In genomic region chr22:41286639-41287091, GRCh38 we compare ENCODE assay signal across 8 cellular contexts. TPM values are rescaled to one million over a fixed set of nuclear protein-coding genes. Genes with fewer than 3 reads are reported as not detected.
DNase-seq lines count a peak whose midpoint lies in the region; FAIRE-seq and TF ChIP-seq lines count a peak whose summit lies in the region.

No MANE protein-coding gene starts in this region.

- H4K8ac ChIP-seq in H1 (ENCODE audit: extremely low read depth, insufficient read depth, low read length), result no peak overlapping the region

- H2AFZ ChIP-seq in GM23248, result peak overlapping the region; percentile 96
- peak overlapping the region; percentile 6; the same call in 1 of the 2 replicates for H2AFZ ChIP-seq in H1 (ENCODE audit: low read length)

- peak overlapping the region; percentile 41 for H2BK5ac ChIP-seq in H1 (ENCODE audit: low read depth, low read length)

- POLR2A ChIA-PET in H1 (lab: Charles Lee; ENCODE audit: partially characterized antibody), result interaction anchor here (0.6 to 4.5 kb wide), 19 partner anchors 11 to 303 kb away, joined by 3 to 24 read pairs (median 4); partner anchors contain the start of genes PMM1, TEF, TOB2 and ZC3H7B

- H3K9ac ChIP-seq in ES-I3 (ENCODE audit: low read depth, low read length) (peak overlapping the region; percentile 67; the same call in 1 of the 2 replicates), GM23248 (peak overlapping the region; percentile 76), H1 (replicated peaks in 1 of 4; ENCODE audit: extremely low read depth in 1 of 4, low read depth in 3 of 4, low read length in 3 of 4) (peak overlapping the region in 2 of 4 experiments; percentile 38 to 42; a peak in 3 of 7 replicates)

- H2BK20ac ChIP-seq in H1 (ENCODE audit: low read length), result no peak overlapping the region

- peak overlapping the region; percentile 11; the same call in 1 of the 2 replicates for H3K18ac ChIP-seq in H1 (ENCODE audit: extremely low read depth, low read length)

- H3K4me2 ChIP-seq in GM23248 (ENCODE audit: unreplicated experiment) (peak overlapping the region; percentile 98), H1 (ENCODE audit: insufficient read depth in 1 of 2, low read depth in 2 of 2, low read length in 2 of 2) (peak overlapping the region; percentile 62 to 74)

- peak overlapping the region; percentile 21 for H2BK120ac ChIP-seq in H1 (replicated peaks; ENCODE audit: low read depth, low read length)

- H3K79me1 ChIP-seq in H1 (ENCODE audit: low read depth, low read length), result peaks cover 7% of the 10 kb centered on the region; the same call in 1 of the 2 replicates

- no peak for TF ChIP-seq POLR2A in H1 (IDR thresholded peaks at IDR 0.05; ENCODE audit: control extremely low read depth in 1 of 2, low read depth in 2 of 2, low read length in 2 of 2)

- H3K27me3 ChIP-seq in GM23248 (replicated peaks; ENCODE audit: insufficient read depth), result no peaks in the 10 kb centered on the region
- no peaks in the 10 kb centered on the region for H3K27me3 ChIP-seq in MG63
- no peaks in the 10 kb centered on the region for H3K27me3 ChIP-seq in H1 (replicated peaks in 1 of 4; ENCODE audit: control insufficient read depth in 3 of 4, extremely low read depth in 1 of 4, insufficient read depth in 3 of 4, low read length in 3 of 4)

- no peaks in the 10 kb centered on the region for H3K9me3 ChIP-seq in ES-I3 (ENCODE audit: control insufficient read depth, insufficient read depth, low read length)
- no peaks in the 10 kb centered on the region for H3K9me3 ChIP-seq in GM23248 (ENCODE audit: low read depth)
- H3K9me3 ChIP-seq in MG63, result no peaks in the 10 kb centered on the region
- H3K9me3 ChIP-seq in H1 (ENCODE audit: insufficient read depth in 2 of 2, low read depth in 1 of 2, low read length in 1 of 2), result no peaks in the 10 kb centered on the region

- H3K27ac ChIP-seq in GM23248 (peak overlapping the region; percentile 70), H1 (ENCODE audit: low read depth, low read length) (peak overlapping the region; percentile 62)

- no peak overlapping the region for H3K23ac ChIP-seq in H1 (ENCODE audit: insufficient read length)

- TF ChIP-seq RAD21 in H1 (IDR thresholded peaks at IDR 0.05 in 1 of 2, conservative IDR thresholded peaks at IDR 0.05 in 1 of 2; ENCODE audit: low read depth in 2 of 2, low read length in 2 of 2), result no peak

- FAIRE-seq in H1 (lab: Jason Lieb, UNC), result no peak

- peak overlapping the region; percentile 4; the same call in 1 of the 2 replicates for H2AK5ac ChIP-seq in H1 (ENCODE audit: low read depth, low read length)

- no peaks in the 10 kb centered on the region for H3K27me3 Mint-ChIP-seq in activated CD4-positive, alpha-beta T cell treated with anti-CD3 and anti-CD28 coated beads, Interleukin-2, amount 10 ng/mL, durations not matched to agents 24 days and 14 days
- peaks cover 6% of the 10 kb centered on the region for H3K27me3 Mint-ChIP-seq in nephron progenitor cell (ENCODE audit: low read depth, poor library complexity)

- no peak overlapping the region for H3K14ac ChIP-seq in H1 (ENCODE audit: insufficient read length)

- no peak for TF ChIP-seq EP300 in H1 (IDR thresholded peaks at IDR 0.05; ENCODE audit: borderline replicate concordance in 1 of 2, low read depth in 2 of 2, low read length in 2 of 2)

- TF ChIP-seq CTCF in H1 (IDR thresholded peaks at IDR 0.05; ENCODE audit: control extremely low read depth in 1 of 3, insufficient read depth in 1 of 3, low read depth in 1 of 3, low read length in 3 of 3) (no peak), nephron progenitor cell (IDR thresholded peaks at IDR 0.05) (no peak)

- H3K4me3 ChIP-seq in GM23248 (peak overlapping the region; percentile 85), MG63 (peak overlapping the region; percentile 87), H1 (ENCODE audit: extremely low read depth in 1 of 4, insufficient read depth in 2 of 4, low read depth in 3 of 4, low read length in 4 of 4) (peak overlapping the region; percentile 16 to 57 (median 28); a peak in 7 of 8 replicates)

- H3K4ac ChIP-seq in H1 (replicated peaks; ENCODE audit: insufficient read length, low read depth, low read length), result peak overlapping the region; percentile 16

- peaks cover 35% of the 10 kb centered on the region for H3K79me2 ChIP-seq in GM23248 (ENCODE audit: insufficient read depth)
- peaks cover 6 to 31% of the 10 kb centered on the region in 2 experiments; a peak in 3 of 4 replicates for H3K79me2 ChIP-seq in H1 (ENCODE audit: control insufficient read depth in 1 of 2, insufficient read depth in 2 of 2, low read length in 2 of 2)

- peaks cover 21% of the 10 kb centered on the region for H3K36me3 Mint-ChIP-seq in activated CD4-positive, alpha-beta T cell treated with anti-CD3 and anti-CD28 coated beads, Interleukin-2, amount 10 ng/mL, durations not matched to agents 24 days and 14 days (ENCODE audit: low read depth)
- peaks cover 13% of the 10 kb centered on the region for H3K36me3 Mint-ChIP-seq in nephron progenitor cell (ENCODE audit: low read depth)

- peak overlapping the region; percentile 97 for H3K27ac Mint-ChIP-seq in activated CD4-positive, alpha-beta T cell treated with anti-CD3 and anti-CD28 coated beads, Interleukin-2, amount 10 ng/mL, durations not matched to agents 24 days and 14 days
- H3K27ac Mint-ChIP-seq in nephron progenitor cell, result peak overlapping the region; percentile 26

- peaks cover 24% of the 10 kb centered on the region for H3K4me1 Mint-ChIP-seq in activated CD4-positive, alpha-beta T cell treated with anti-CD3 and anti-CD28 coated beads, Interleukin-2, amount 10 ng/mL, durations not matched to agents 24 days and 14 days
- H3K4me1 Mint-ChIP-seq in nephron progenitor cell, result peaks cover 37% of the 10 kb centered on the region

- peak overlapping the region; percentile 94 for H3K4me3 Mint-ChIP-seq in activated CD4-positive, alpha-beta T cell treated with anti-CD3 and anti-CD28 coated beads, Interleukin-2, amount 10 ng/mL, durations not matched to agents 24 days and 14 days
- peak overlapping the region; percentile 93 for H3K4me3 Mint-ChIP-seq in nephron progenitor cell

- H4K5ac ChIP-seq in H1 (ENCODE audit: insufficient read length, low read depth, low read length), result no peak overlapping the region

- no peak overlapping the region for H3K56ac ChIP-seq in H1 (replicated peaks; ENCODE audit: insufficient read length, low read depth, low read length)

- H2BK15ac ChIP-seq in H1 (ENCODE audit: low read length), result no peak overlapping the region

- H2BK12ac ChIP-seq in H1 (ENCODE audit: low read depth, low read length), result peak overlapping the region; percentile 45; the same call in 1 of the 2 replicates

- in situ Hi-C loops in GM23248 (cut with MboI), result no loop called here

- H3K4me1 ChIP-seq in ES-I3 (ENCODE audit: insufficient read depth, low read length) (peaks cover 25% of the 10 kb centered on the region), GM23248 (ENCODE audit: insufficient read depth) (peaks cover 47% of the 10 kb centered on the region), H1 (replicated peaks in 1 of 4; ENCODE audit: control insufficient read depth in 3 of 4, insufficient read depth in 4 of 4, low read length in 3 of 4) (peaks cover 2 to 20% (median 10%) of the 10 kb centered on the region in 4 experiments; a peak in 6 of 7 replicates)

- peaks cover 39% of the 10 kb centered on the region for H3F3A ChIP-seq in GM23248 (ENCODE audit: insufficient read depth)

- peak; percentile 61 for DNase-seq in GM23248
- DNase-seq in MG63, result no peak
- DNase-seq in activated CD4-positive, alpha-beta T cell treated with anti-CD3 and anti-CD28 coated beads, Interleukin-2, amount 10 ng/mL, durations not matched to agents 24 days and 14 days, result no peak
- DNase-seq in H1 (ENCODE audit: low read depth in 1 of 2, low spot score in 2 of 2), result no peak
- peak; percentile 23 for DNase-seq in nephron progenitor cell
- DNase-seq in NCI-H1417 treated with DMSO at 0.1 percent for 48 hours (lab: John Stamatoyannopoulos, UW), result no peak
- no peak for DNase-seq in putamen (ENCODE audit: low spot score)

- H3K36me3 ChIP-seq in ES-I3 (ENCODE audit: insufficient read depth, low read length) (peaks cover 16% of the 10 kb centered on the region), GM23248 (ENCODE audit: low read depth) (peaks cover 9% of the 10 kb centered on the region), MG63 (peaks cover 39% of the 10 kb centered on the region), H1 (ENCODE audit: control insufficient read depth in 2 of 4, insufficient read depth in 4 of 4, low read length in 3 of 4) (peaks cover 4 to 26% (median 9%) of the 10 kb centered on the region in 4 experiments; a peak in 5 of 8 replicates)

- H4K91ac ChIP-seq in H1 (replicated peaks; ENCODE audit: insufficient read length, low read length), result no peak overlapping the region

- H3K23me2 ChIP-seq in H1 (ENCODE audit: low read depth, low read length), result peaks cover 3% of the 10 kb centered on the region; the same call in 1 of the 2 replicates

- no peaks in the 10 kb centered on the region for H4K20me1 ChIP-seq in GM23248 (ENCODE audit: insufficient read depth)
- peaks cover 3 to 5% of the 10 kb centered on the region in 2 experiments for H4K20me1 ChIP-seq in H1 (replicated peaks in 1 of 2; ENCODE audit: control insufficient read depth in 1 of 2, insufficient read depth in 2 of 2, low read length in 2 of 2)

- no peaks in the 10 kb centered on the region for H3K9me2 ChIP-seq in GM23248 (ENCODE audit: insufficient read depth)

- CTCF ChIA-PET in H1 (lab: Charles Lee; ENCODE audit: partially characterized antibody), result interaction anchor here (1.0 to 1.3 kb wide), 3 partner anchors 13 to 74 kb away, joined by 3 read pairs; no protein-coding TSS in a partner anchor

- no peaks in the 10 kb centered on the region for H3K9me3 Mint-ChIP-seq in activated CD4-positive, alpha-beta T cell treated with anti-CD3 and anti-CD28 coated beads, Interleukin-2, amount 10 ng/mL, durations not matched to agents 24 days and 14 days
- no peaks in the 10 kb centered on the region for H3K9me3 Mint-ChIP-seq in nephron progenitor cell

- intact Hi-C loops in activated CD4-positive, alpha-beta T cell treated with anti-CD3 and anti-CD28 coated beads, Interleukin-2, amount 10 ng/mL, durations not matched to agents 24 days and 14 days (cut with micrococcal nuclease), result loop anchor here (1.0 to 10.0 kb wide), 10 partner anchors 15 to 1762 kb away; partner anchors contain the start of genes ATF4, DESI1, PHF5A and POLR3H

- 5 to 7% methylated on average over 15 of the region's 15 CpGs for WGBS in GM23248 (ENCODE audit: low coverage in 1 of 2, low lambda C conversion rate in 2 of 2, missing lambda C conversion rate in 2 of 2), 2 experiments
- WGBS in H1 (ENCODE audit: extremely low coverage in 1 of 2, insufficient coverage in 1 of 2, insufficient read length in 1 of 2, insufficient replicate concordance in 2 of 2, low coverage in 1 of 2, low lambda C conversion rate in 2 of 2, missing lambda C conversion rate in 1 of 2), 2 experiments, result 66% methylated on average over 15 of the region's 15 CpGs; no CpG with 5 or more reads in 1 of the 2 experiments

RNA-seq across cellular contexts. Expression of gene RANGAP1, which starts 0.7 kb away (rescaled TPM):
- total RNA-seq in GM23248 (2014; rRNA removed; shearing (Covaris generic)), result 73.5 and 79.2 TPM in 2 replicates
- polyA plus RNA-seq in GM23248 (2016; fragmentation: Nextera tagmentation; extraction: Ambion mirVana) (52.3 and 54.6 TPM in 2 replicates), H1 (2011; rRNA removed) (121 and 190 TPM in 2 replicates)
- total RNA-seq in MG63 (2014; rRNA removed; shearing (Covaris generic); ENCODE audit: low replicate concordance), result 159 and 226 TPM in 2 replicates
- 185 and 187 TPM in 2 replicates for total RNA-seq in activated CD4-positive, alpha-beta T cell treated with anti-CD3 and anti-CD28 coated beads, Interleukin-2, amount 10 ng/mL, durations not matched to agents 24 days and 14 days
- 171 and 176 TPM in 2 replicates for total RNA-seq in H1 (2021; fragmentation: NEBNext Ultra II Directional; extraction: Animal tissue kit (Norgen Biotek cat#: 25700))
- 168 TPM for polyA plus RNA-seq in H1 (2011; cell fraction: cytosol; rRNA removed)
- 215 TPM for polyA plus RNA-seq in H1 (2011; cell fraction: nucleus; rRNA removed)
- polyA plus RNA-seq in H1 (2012, experiment 1 of 2), result 115 to 161 TPM (median 143 TPM) in 4 replicates
- polyA plus RNA-seq in H1 (2012, experiment 2 of 2), result 150 TPM
- 62.4 TPM for polyA plus RNA-seq in H1 (2013, experiment 1 of 2)
- polyA plus RNA-seq in H1 (2013, experiment 2 of 2), result 60.5 TPM
- polyA minus RNA-seq in H1 (2011; rRNA and poly(A)+ RNA removed), result 105 and 127 TPM in 2 replicates
- 88.7 TPM for polyA minus RNA-seq in H1 (2011; cell fraction: cytosol; rRNA and poly(A)+ RNA removed)
- 64.5 TPM for polyA minus RNA-seq in H1 (2011; cell fraction: nucleus; rRNA and poly(A)+ RNA removed)

RNA-seq across cellular contexts. Expression of gene ZC3H7B, which starts 14.7 kb away (rescaled TPM):
- total RNA-seq in GM23248 (2014; rRNA removed; shearing (Covaris generic)), result 54.8 and 54.9 TPM in 2 replicates
- 5.3 and 5.4 TPM in 2 replicates for polyA plus RNA-seq in GM23248 (2016; fragmentation: Nextera tagmentation; extraction: Ambion mirVana)
- 32.2 and 43.0 TPM in 2 replicates for total RNA-seq in MG63 (2014; rRNA removed; shearing (Covaris generic); ENCODE audit: low replicate concordance)
- 69.1 and 70.5 TPM in 2 replicates for total RNA-seq in activated CD4-positive, alpha-beta T cell treated with anti-CD3 and anti-CD28 coated beads, Interleukin-2, amount 10 ng/mL, durations not matched to agents 24 days and 14 days
- 77.3 and 78.6 TPM in 2 replicates for total RNA-seq in H1 (2021; fragmentation: NEBNext Ultra II Directional; extraction: Animal tissue kit (Norgen Biotek cat#: 25700))
- polyA plus RNA-seq in H1 (2011; rRNA removed), result 35.5 and 57.5 TPM in 2 replicates
- polyA plus RNA-seq in H1 (2011; cell fraction: cytosol; rRNA removed), result 42.1 TPM
- 87.3 TPM for polyA plus RNA-seq in H1 (2011; cell fraction: nucleus; rRNA removed)
- 41.9 to 56.5 TPM (median 51.0 TPM) in 4 replicates for polyA plus RNA-seq in H1 (2012, experiment 1 of 2)
- 38.4 TPM for polyA plus RNA-seq in H1 (2012, experiment 2 of 2)
- 30.2 TPM for polyA plus RNA-seq in H1 (2013, experiment 1 of 2)
- polyA plus RNA-seq in H1 (2013, experiment 2 of 2), result 29.2 TPM
- polyA minus RNA-seq in H1 (2011; rRNA and poly(A)+ RNA removed), result 29.4 and 36.8 TPM in 2 replicates
- polyA minus RNA-seq in H1 (2011; cell fraction: cytosol; rRNA and poly(A)+ RNA removed), result 33.5 TPM
- 25.9 TPM for polyA minus RNA-seq in H1 (2011; cell fraction: nucleus; rRNA and poly(A)+ RNA removed)

RNA-seq across cellular contexts. Expression of gene CHADL, which starts 45.9 kb away (rescaled TPM):
- total RNA-seq in GM23248 (2014; rRNA removed; shearing (Covaris generic)), result 0.22 and 1.1 TPM in 2 replicates
- 0.30 and 0.88 TPM in 2 replicates for polyA plus RNA-seq in GM23248 (2016; fragmentation: Nextera tagmentation; extraction: Ambion mirVana)
- not detected in 2 replicates for total RNA-seq in MG63 (2014; rRNA removed; shearing (Covaris generic); ENCODE audit: low replicate concordance)
- total RNA-seq in activated CD4-positive, alpha-beta T cell treated with anti-CD3 and anti-CD28 coated beads, Interleukin-2, amount 10 ng/mL, durations not matched to agents 24 days and 14 days, result 0.33 and 0.47 TPM in 2 replicates
- total RNA-seq in H1 (2021; fragmentation: NEBNext Ultra II Directional; extraction: Animal tissue kit (Norgen Biotek cat#: 25700)), result 0.78 and 0.84 TPM in 2 replicates
- polyA plus RNA-seq in H1 (2011; rRNA removed), result 1.4 and 2.2 TPM in 2 replicates
- 0.90 TPM for polyA plus RNA-seq in H1 (2011; cell fraction: cytosol; rRNA removed)
- 2.2 TPM for polyA plus RNA-seq in H1 (2011; cell fraction: nucleus; rRNA removed)
- polyA plus RNA-seq in H1 (2012, experiment 1 of 2), result 0.17 to 0.53 TPM (median 0.47 TPM) in 4 replicates
- 0.73 TPM for polyA plus RNA-seq in H1 (2012, experiment 2 of 2)
- 0.57 TPM for polyA plus RNA-seq in H1 (2013, experiment 1 of 2)
- polyA plus RNA-seq in H1 (2013, experiment 2 of 2), result 0.55 TPM
- polyA minus RNA-seq in H1 (2011; rRNA and poly(A)+ RNA removed), result 0.29 and 0.32 TPM in 2 replicates
- polyA minus RNA-seq in H1 (2011; cell fraction: cytosol; rRNA and poly(A)+ RNA removed), result not detected
- 2.7 TPM for polyA minus RNA-seq in H1 (2011; cell fraction: nucleus; rRNA and poly(A)+ RNA removed)

Comparison
In these comparisons a context has a peak if more than half of its experiments do, and no peak if none do; other contexts are left out.
1. DNase-seq: peak in GM23248 (single experiment) and nephron progenitor cell (single experiment); none in MG63 (single experiment), activated CD4-positive, alpha-beta T cell treated with anti-CD3 and anti-CD28 coated beads, Interleukin-2, amount 10 ng/mL, durations not matched to agents 24 days and 14 days (single experiment), H1 (0 of 2), NCI-H1417 treated with DMSO at 0.1 percent for 48 hours (single experiment) and putamen (single experiment).
2. H3K4me3 ChIP-seq: peak in every context shown above with its lines; median percentile 87 in MG63; 85 in GM23248; 28 in H1.